ENCODE assay signal across 8 cellular contexts in the genomic region with DNA sequence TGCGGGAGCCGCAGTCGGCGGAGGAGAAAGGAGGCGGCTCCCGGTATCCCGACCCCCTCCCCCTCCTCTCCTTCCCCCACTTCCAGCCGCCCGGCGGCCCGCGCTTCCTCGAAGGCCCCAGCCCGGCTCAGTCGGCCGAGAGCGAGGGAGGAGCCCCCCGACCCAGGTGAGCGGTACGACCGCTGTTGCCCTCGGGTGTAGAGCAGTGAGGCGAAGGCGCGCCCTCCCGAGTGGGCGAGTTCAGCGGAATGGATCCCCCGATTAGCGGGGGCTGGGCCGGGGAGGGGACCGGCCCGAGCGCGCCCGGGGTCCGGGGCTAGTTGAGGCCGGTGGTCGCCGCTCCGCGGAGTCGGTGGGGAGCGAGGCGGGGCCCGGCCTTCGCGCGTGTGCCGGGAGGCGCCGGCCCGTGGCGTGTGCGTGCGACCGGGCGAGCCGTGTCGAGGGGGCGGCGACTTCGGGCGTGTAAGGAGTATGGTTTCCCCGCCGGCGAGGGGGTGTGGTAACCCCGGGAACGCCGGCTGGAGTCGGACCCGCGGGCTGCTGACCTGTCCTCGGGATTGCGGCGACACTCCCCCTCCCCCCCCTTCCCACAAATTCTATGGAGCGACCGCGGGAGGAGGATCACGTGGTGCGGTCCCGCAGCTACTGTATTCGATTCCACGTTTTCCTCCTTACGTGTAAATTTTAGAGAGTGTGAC. TPM values are rescaled to one million over a fixed set of nuclear protein-coding genes. Genes with fewer than 3 reads are reported as not detected.
DNase-seq lines count a peak whose midpoint lies in the region; ATAC-seq and TF ChIP-seq lines count a peak whose summit lies in the region.

No MANE protein-coding gene starts in this region.

- H2AFZ ChIP-seq in SU-DHL-6 (ENCODE audit: low read depth, low read length, severe bottlenecking): peak overlapping the region; percentile 89

- H3K4me2 ChIP-seq in SU-DHL-6 (ENCODE audit: low read depth, low read length, poor library complexity, severe bottlenecking): peak overlapping the region; percentile 62

- H3K27me3 ChIP-seq in SU-DHL-6 (ENCODE audit: low read length): no peaks in the 10 kb centered on the region
- H3K27me3 ChIP-seq in gastrocnemius medialis: no peaks in the 10 kb centered on the region

- H3F3A ChIP-seq in SU-DHL-6 (ENCODE audit: insufficient read depth): no peaks in the 10 kb centered on the region

- H3K36me3 ChIP-seq in SU-DHL-6 (ENCODE audit: low read length) (no peaks in the 10 kb centered on the region), gastrocnemius medialis (peaks cover 0 to 10% of the 10 kb centered on the region in 2 donors)

- TF ChIP-seq CTCF in SU-DHL-6 (IDR thresholded peaks at IDR 0.05; ENCODE audit: insufficient read depth, low read length, poor library complexity, severe bottlenecking): no peak
- no peak for TF ChIP-seq CTCF in gastrocnemius medialis (IDR thresholded peaks at IDR 0.05 in 4 of 5, conservative IDR thresholded peaks at IDR 0.05 in 1 of 5)

- H3K9me2 ChIP-seq in SU-DHL-6 (replicated peaks; ENCODE audit: insufficient read depth, low read length): no peaks in the 10 kb centered on the region

- no peaks in the 10 kb centered on the region for H4K20me1 ChIP-seq in SU-DHL-6 (ENCODE audit: low read depth, low read length)

- H3K27ac ChIP-seq in SU-DHL-6 (ENCODE audit: low read depth, low read length): no peak overlapping the region
- H3K27ac ChIP-seq in gastrocnemius medialis: peak overlapping the region; percentile 89 to 94 (median 90)

- H3K9me3 ChIP-seq in SU-DHL-6 (ENCODE audit: insufficient read depth, low read length) (no peaks in the 10 kb centered on the region), gastrocnemius medialis (no peaks in the 10 kb centered on the region)

- ATAC-seq in HG03139 (IDR thresholded peaks at IDR 0.05; ENCODE audit: unreplicated experiment) (peak; percentile 26), gastrocnemius medialis (peak; percentile 64 to 69), GM18870 (IDR thresholded peaks at IDR 0.05; ENCODE audit: unreplicated experiment) (no peak)

- peak overlapping the region; percentile 73 for H3K9ac ChIP-seq in SU-DHL-6 (ENCODE audit: low read length)

- H3K4me1 ChIP-seq in gastrocnemius medialis: peaks cover 14 to 17% of the 10 kb centered on the region in 2 donors

- in situ Hi-C loops in gastrocnemius medialis (cut with MboI; ENCODE audit: low sequenced_read_pairs in 4 of 4): loop anchor here in 3 of 4 donors (25.0 kb wide), 2 partner anchors 339 to 364 kb away; no protein-coding TSS in a partner anchor

- peak overlapping the region; percentile 74 for H3K4me3 ChIP-seq in SU-DHL-6 (ENCODE audit: insufficient read depth, low read length, poor library complexity, severe bottlenecking)
- peak overlapping the region; percentile 81 to 97 (median 88) for H3K4me3 ChIP-seq in gastrocnemius medialis

- TF ChIP-seq POLR2A in gastrocnemius medialis (IDR thresholded peaks at IDR 0.05): peak in 1 of 2 donors; percentile 27

- peak; percentile 75 for DNase-seq in NCI-H2227 (lab: John Stamatoyannopoulos, UW; ENCODE audit: unreplicated experiment)
- no peak for DNase-seq in NCI-H2227 treated with DMSO at 0.1 percent for 48 hours (lab: John Stamatoyannopoulos, UW)
- DNase-seq in amygdala (lab: John Stamatoyannopoulos, UW): peak in 29 of 56 donors; percentile 6 to 79 (median 38)
- DNase-seq in hypothalamus (lab: John Stamatoyannopoulos, UW): peak in 37 of 51 donors; percentile 10 to 74 (median 37)
- peak in 1 of 2 donors; percentile 55 for DNase-seq in gastrocnemius medialis

- intact Hi-C loops in gastrocnemius medialis (cut with DNase I; ENCODE audit: low total_unique reads): loop anchor here (2.0 to 5.0 kb wide), 2 partner anchors 251 to 369 kb away; a partner anchor contains a TSS

- 0 out of 2 replicates have a peak, but pooled peaks cover 3% of the 10 kb centered on the region for H3K79me2 ChIP-seq in SU-DHL-6 (ENCODE audit: insufficient read depth, low read length)

RNA-seq across cellular contexts. Expression of a gene that starts 0.5 kb away (rescaled TPM):
- total RNA-seq in gastrocnemius medialis: 10 to 100 TPM in 3 of 4 donors, 1 to 10 TPM in 1; 6.9 to 13.7 (median 11.5) TPM

RNA-seq across cellular contexts. Expression of a gene that starts 35.7 kb away (rescaled TPM):
- 10 to 100 TPM; 31.1 to 78.2 (median 52.0) TPM for total RNA-seq in gastrocnemius medialis
